In genomic region chr2:43075054-43075593, GRCh38 we compare ENCODE assay signal across 9 cellular contexts.
A peak's percentile ranks its signal among the peaks of the same experiment; 100 is the strongest.
DNase-seq lines count a peak whose midpoint lies in the region; ATAC-seq and TF ChIP-seq lines count a peak whose summit lies in the region.
"Had no signal": no experiment of that assay in that cellular context is flagged by ENCODE, and none has a peak within 500 bp of the region (broad histone marks: within the 10 kb centered on the region; RNA-seq: fewer than 3 reads in every experiment).

No MANE protein-coding gene starts in this region.

- H3K36me3 Mint-ChIP-seq in glutamatergic neuron (ENCODE audit: unreplicated experiment) = no peaks in the 10 kb centered on the region

- peak; percentile 72 to 80 (median 78) for ATAC-seq in heart right ventricle
- ATAC-seq in HG03139 (IDR thresholded peaks at IDR 0.05; ENCODE audit: unreplicated experiment) = no peak
- ATAC-seq in GM18861 (IDR thresholded peaks at IDR 0.05; ENCODE audit: unreplicated experiment) = no peak

- H3K27ac ChIP-seq in adrenal gland (peak overlapping the region; percentile 73 to 97 (median 84)), heart right ventricle (peak overlapping the region; percentile 44 to 95 (median 75)), skeletal muscle tissue (ENCODE audit: low read depth, low read length) (peak overlapping the region; percentile 76)
- H3K27ac ChIP-seq: neutrophil had no signal

- no peak overlapping the region for H3K4me3 Mint-ChIP-seq in glutamatergic neuron (ENCODE audit: unreplicated experiment)

- H3K9me3 ChIP-seq in adrenal gland (replicated peaks in 1 of 3) (no peaks in the 10 kb centered on the region), heart right ventricle (no peaks in the 10 kb centered on the region), skeletal muscle tissue (ENCODE audit: control insufficient read depth in 3 of 3, low read length in 3 of 3) (no peaks in the 10 kb centered on the region)
- H3K9me3 ChIP-seq: neutrophil had no signal

- DNase-seq in GM04504 (ENCODE audit: low read depth) = peak; percentile 96
- peak; percentile 73 to 96 (median 92) for DNase-seq in adrenal gland
- peak; percentile 76 to 83 for DNase-seq in heart right ventricle
- no peak for DNase-seq in glutamatergic neuron
- no peak for DNase-seq in T-helper 9 cell

- H3K4me1 ChIP-seq in adrenal gland (replicated peaks in 1 of 2) = peaks cover 42 to 56% of the 10 kb centered on the region in 2 donors
- peaks cover 46 to 77% (median 59%) of the 10 kb centered on the region in 9 donors for H3K4me1 ChIP-seq in heart right ventricle
- peaks cover 61 to 66% (median 64%) of the 10 kb centered on the region in 3 donors for H3K4me1 ChIP-seq in skeletal muscle tissue (ENCODE audit: control insufficient read depth in 3 of 3, insufficient read depth in 3 of 3, low read length in 3 of 3)

- peak overlapping the region in 2 of 3 donors; percentile 27 to 35 for H3K9ac ChIP-seq in skeletal muscle tissue (ENCODE audit: low read depth in 1 of 3, low read length in 3 of 3)

- H3K4me3 ChIP-seq in adrenal gland (no peak overlapping the region), heart right ventricle (no peak overlapping the region), skeletal muscle tissue (ENCODE audit: low read length in 3 of 3) (peak overlapping the region in 2 of 3 donors; percentile 15 to 31)

- no peaks in the 10 kb centered on the region for H3K27me3 Mint-ChIP-seq in glutamatergic neuron (ENCODE audit: unreplicated experiment)

- H3K27me3 ChIP-seq in adrenal gland (no peaks in the 10 kb centered on the region), heart right ventricle (no peaks in the 10 kb centered on the region), skeletal muscle tissue (ENCODE audit: control insufficient read depth in 3 of 3, insufficient read depth in 3 of 3, low read length in 3 of 3) (no peaks in the 10 kb centered on the region)
- H3K27me3 ChIP-seq: neutrophil had no signal

- H3K36me3 ChIP-seq in adrenal gland (replicated peaks in 1 of 2) = no peaks in the 10 kb centered on the region
- H3K36me3 ChIP-seq in heart right ventricle = no peaks in the 10 kb centered on the region
- no peaks in the 10 kb centered on the region for H3K36me3 ChIP-seq in skeletal muscle tissue (ENCODE audit: control insufficient read depth in 3 of 3, insufficient read depth in 3 of 3, low read length in 3 of 3)
- H3K36me3 ChIP-seq: neutrophil had no signal

- peak in 2 of 6 experiments; percentile 3 to 24 for TF ChIP-seq CTCF in adrenal gland (IDR thresholded peaks at IDR 0.05)
- TF ChIP-seq CTCF in heart right ventricle (IDR thresholded peaks at IDR 0.05) = peak in 3 of 9 donors; percentile 24 to 43 (median 25)
- no peak for TF ChIP-seq CTCF in glutamatergic neuron (IDR thresholded peaks at IDR 0.05; ENCODE audit: partially characterized antibody, unreplicated experiment)

- WGBS in adrenal gland, 4 donors = 12 to 20% (median 17%) methylated on average over 4 of the region's 4 CpGs
- 22 to 36% methylated on average over 4 of the region's 4 CpGs for WGBS in heart right ventricle, 2 donors

- peaks cover 4% of the 10 kb centered on the region for H3K9me3 Mint-ChIP-seq in glutamatergic neuron (ENCODE audit: unreplicated experiment)

- H3K27ac Mint-ChIP-seq in glutamatergic neuron (ENCODE audit: unreplicated experiment) = no peak overlapping the region

- peaks cover 3% of the 10 kb centered on the region for H3K4me1 Mint-ChIP-seq in glutamatergic neuron (ENCODE audit: low read depth, unreplicated experiment)

- peak in 1 of 2 donors; percentile 72 for TF ChIP-seq POLR2A in adrenal gland (IDR thresholded peaks at IDR 0.05)

- intact Hi-C loops in adrenal gland (cut with DNase I) = no loop called here
- intact Hi-C loops in heart right ventricle (cut with DNase I) = no loop called here

Comparison
In these comparisons a context has a peak if more than half of its experiments do, and no peak if none do; other contexts are left out.
1. DNase-seq: peak in GM04504 (single experiment), adrenal gland (7 of 7) and heart right ventricle (2 of 2); none in glutamatergic neuron (single experiment) and T-helper 9 cell (single experiment).
2. H3K4me3 ChIP-seq: peak in skeletal muscle tissue (2 of 3); none in adrenal gland (0 of 4) and heart right ventricle (0 of 10).
3. ATAC-seq: peak in heart right ventricle (8 of 8); none in HG03139 (single experiment) and GM18861 (single experiment).
4. Peak in every context shown above with its lines, with median percentiles within 50 percentile points of each other: H3K27ac ChIP-seq.